9 cellular contexts compared by ENCODE assay signal in genomic region chr1:77413541-77414335, GRCh38.
DNase-seq lines count a peak whose midpoint lies in the region; ATAC-seq, FAIRE-seq and TF ChIP-seq lines count a peak whose summit lies in the region.
"Had no signal": no experiment of that assay in that cellular context is flagged by ENCODE, and none has a peak within 500 bp of the region (broad histone marks: within the 10 kb centered on the region; RNA-seq: fewer than 3 reads in every experiment).

No MANE protein-coding gene starts in this region.

- no peaks in the 10 kb centered on the region for H3K4me1 ChIP-seq in K562 (replicated peaks in 1 of 2; ENCODE audit: control insufficient read depth in 2 of 2, insufficient read depth in 2 of 2, low read length in 2 of 2)

- WGBS in K562 (ENCODE audit: insufficient coverage, low coverage, missing lambda C conversion rate), result 1% methylated on average over 7 of the region's 7 CpGs

- CTCF ChIA-PET in K562 (lab: Yijun Ruan, JAX; ENCODE audit: low intra/inter-chr PET ratio), result interaction anchor here (0.6 kb wide), 1 partner anchor 107 kb away, joined by 3 read pairs; no protein-coding TSS in a partner anchor

- no peak overlapping the region for H3K4me2 ChIP-seq in K562 (ENCODE audit: insufficient read depth, low read length)

- no peaks in the 10 kb centered on the region for H3K9me3 ChIP-seq in K562 (replicated peaks; ENCODE audit: control insufficient read depth, insufficient read depth, low read depth, low read length)

- no peak overlapping the region for H3K9ac ChIP-seq in K562 (ENCODE audit: insufficient read depth in 1 of 2, low read depth in 2 of 2, low read length in 2 of 2)

- H3K27ac ChIP-seq in K562 (ENCODE audit: extremely low read depth, low read depth, low read length) (no peak overlapping the region), brain microvascular endothelial cell (no peak overlapping the region)

- H3K4me3 ChIP-seq in K562 (no peak overlapping the region), brain microvascular endothelial cell (ENCODE audit: low read depth, low read length) (no peak overlapping the region)

- FAIRE-seq in GM18507 (lab: Jason Lieb, UNC) (peak; percentile 79), K562 (lab: Jason Lieb, UNC) (no peak)
- FAIRE-seq: keratinocyte had no signal

- no peak for TF ChIP-seq EP300 in K562 (IDR thresholded peaks at IDR 0.05; ENCODE audit: low read length)

- TF ChIP-seq CTCF in K562 (IDR thresholded peaks at IDR 0.05 in 2 of 3, conservative IDR thresholded peaks at IDR 0.05 in 1 of 3; ENCODE audit: insufficient read depth in 2 of 3, low read depth in 1 of 3, low read length in 3 of 3) (no peak), brain microvascular endothelial cell (IDR thresholded peaks at IDR 0.05; ENCODE audit: low read depth, low read length, missing control alignments) (no peak)

- ATAC-seq in GM21515 (IDR thresholded peaks at IDR 0.05; ENCODE audit: unreplicated experiment) (peak; percentile 87), HG03460 (IDR thresholded peaks at IDR 0.05; ENCODE audit: unreplicated experiment) (peak; percentile 83), K562 (no peak), esophagus mucosa (no peak)

- no peaks in the 10 kb centered on the region for H3K79me2 ChIP-seq in K562 (ENCODE audit: control insufficient read depth, insufficient read depth, low read length)

- POLR2A ChIA-PET in K562 (lab: Yijun Ruan, JAX), result no interaction called here

- H4K20me1 ChIP-seq in K562 (replicated peaks; ENCODE audit: control insufficient read depth, insufficient read depth, low read length), result no peaks in the 10 kb centered on the region

- no peaks in the 10 kb centered on the region for H3K9me1 ChIP-seq in K562 (ENCODE audit: control insufficient read depth, insufficient read depth, low read length)

- no peak overlapping the region for H2AFZ ChIP-seq in K562 (ENCODE audit: low read depth, low read length)

- no peak for TF ChIP-seq POLR2A in K562 (conservative IDR thresholded peaks at IDR 0.05)

- intact Hi-C loops in K562 (cut with micrococcal nuclease), result no loop called here

- DNase-seq in GM18507 (ENCODE audit: extremely low spot score, insufficient read length, low read depth) (no peak), K562 (ENCODE audit: extremely low read depth in 1 of 4, low spot score in 3 of 4) (no peak), HuH-7 (ENCODE audit: low spot score) (no peak), brain microvascular endothelial cell (no peak), NCI-H1930 (lab: John Stamatoyannopoulos, UW) (no peak)

- H3K36me3 ChIP-seq in K562 (ENCODE audit: control insufficient read depth, insufficient read depth, low read length) (no peaks in the 10 kb centered on the region), brain microvascular endothelial cell (replicated peaks) (no peaks in the 10 kb centered on the region)

- in situ Hi-C loops in K562 (cut with MboI) (no loop called here), brain microvascular endothelial cell (cut with HindIII; ENCODE audit: low pct_ligation_motif_present, low sequenced_read_pairs) (no loop called here)

- H3K27me3 ChIP-seq in K562 (ENCODE audit: control insufficient read depth in 2 of 2, insufficient read depth in 2 of 2, low read length in 2 of 2) (0 out of 5 replicates have a peak, but pooled peaks cover 0 to 2% of the 10 kb centered on the region in 2 experiments), brain microvascular endothelial cell (replicated peaks) (no peaks in the 10 kb centered on the region)

- TF ChIP-seq RAD21 in K562 (CRISPR knock-in tag; conservative IDR thresholded peaks at IDR 0.05 in 1 of 2, IDR thresholded peaks at IDR 0.05 in 1 of 2), result no peak

- no TSS peak for BruUV-seq in K562 (replicated peaks; lab: Mats Ljungman, UMichigan)

TF ChIP-seq in K562, 482 proteins besides CTCF, POLR2A, EP300 and RAD21:
- TF ChIP-seq SREBF1 (IDR thresholded peaks at IDR 0.05; ENCODE audit: borderline replicate concordance, low read depth, low read length) (no peak), CBX8 (IDR thresholded peaks at IDR 0.05; ENCODE audit: borderline replicate concordance, extremely low read depth, low read depth, low read length, poor library complexity, severe bottlenecking) (peak; percentile 23), RFX1 (IDR thresholded peaks at IDR 0.05) (no peak), CREM (IDR thresholded peaks at IDR 0.05; ENCODE audit: low read depth) (no peak)

Comparison
In these comparisons a context has a peak if more than half of its experiments do, and no peak if none do; other contexts are left out.
1. ATAC-seq: peak in GM21515 (single experiment) and HG03460 (single experiment); none in K562 (single experiment) and esophagus mucosa (single experiment).